1 cellular context compared by ENCODE assay signal in genomic region chr17:68600881-68601564, GRCh38.
A peak's percentile ranks its signal among the peaks of the same experiment; 100 is the strongest.
TF ChIP-seq lines count a peak whose summit lies in the region.

TSS of gene FAM20A (minus strand) at chr17:68601367. CDS start at chr17:68600666, 701 bp downstream.

TF ChIP-seq in HepG2, 621 proteins besides CTCF, POLR2A, EP300 and RAD21 (continued from another document and continues in another):
- TF ChIP-seq HOMEZ (CRISPR knock-in tag; IDR thresholded peaks at IDR 0.05; ENCODE audit: low read depth) (peak; percentile 41; the same call in 1 of the 2 replicates), SAP130 (CRISPR knock-in tag; IDR thresholded peaks at IDR 0.05; ENCODE audit: low read depth) (peak; percentile 75), BHLHE40 (IDR thresholded peaks at IDR 0.05; ENCODE audit: low read length) (0 out of 2 replicates have a peak, but pooled peaks have one; percentile 37), ZSCAN30 (CRISPR knock-in tag; IDR thresholded peaks at IDR 0.05) (no peak), SNAPC4 (CRISPR knock-in tag; IDR thresholded peaks at IDR 0.05) (no peak), MAFK (conservative IDR thresholded peaks at IDR 0.05 in 1 of 2, IDR thresholded peaks at IDR 0.05 in 1 of 2; ENCODE audit: low read length in 2 of 2) (no peak), THRA (CRISPR knock-in tag; IDR thresholded peaks at IDR 0.05; ENCODE audit: borderline replicate concordance) (peak; percentile 54; the same call in 1 of the 2 replicates), IKZF1 (IDR thresholded peaks at IDR 0.05) (no peak), TEAD2 (CRISPR knock-in tag; IDR thresholded peaks at IDR 0.05) (no peak), ZNF547 (CRISPR knock-in tag; IDR thresholded peaks at IDR 0.05) (no peak), ZBTB26 (CRISPR knock-in tag; IDR thresholded peaks at IDR 0.05; ENCODE audit: borderline replicate concordance) (peak; percentile 74), CERS6 (CRISPR knock-in tag; IDR thresholded peaks at IDR 0.05) (no peak), ZBTB7A (CRISPR knock-in tag; IDR thresholded peaks at IDR 0.05) (0 out of 2 replicates have a peak, but pooled peaks have one; percentile 66), HMG20A (CRISPR knock-in tag; IDR thresholded peaks at IDR 0.05; ENCODE audit: borderline replicate concordance) (0 out of 2 replicates have a peak, but pooled peaks have one; percentile 36), ZEB1 (IDR thresholded peaks at IDR 0.05; ENCODE audit: insufficient replicate concordance, low read depth) (no peak), JUN (CRISPR knock-in tag; IDR thresholded peaks at IDR 0.05) (no peak), PHF20 (CRISPR knock-in tag; IDR thresholded peaks at IDR 0.05) (peak; percentile 52; the same call in 1 of the 2 replicates), NR2F6 (IDR thresholded peaks at IDR 0.05) (no peak), NR2F6 (CRISPR knock-in tag; IDR thresholded peaks at IDR 0.05) (peak; percentile 49), ISL2 (CRISPR knock-in tag; IDR thresholded peaks at IDR 0.05) (peak; percentile 29; the same call in 1 of the 2 replicates), ZNF775 (CRISPR knock-in tag; IDR thresholded peaks at IDR 0.05; ENCODE audit: borderline replicate concordance) (no peak), MXD3 (CRISPR knock-in tag; IDR thresholded peaks at IDR 0.05) (peak; percentile 64; the same call in 1 of the 2 replicates), ZNF784 (CRISPR knock-in tag; IDR thresholded peaks at IDR 0.05; ENCODE audit: borderline replicate concordance) (no peak), NR2C2 (CRISPR knock-in tag; IDR thresholded peaks at IDR 0.05; ENCODE audit: borderline replicate concordance) (no peak), ZNF235 (CRISPR knock-in tag; IDR thresholded peaks at IDR 0.05; ENCODE audit: borderline replicate concordance) (peak; percentile 56; the same call in 1 of the 2 replicates), TIGD3 (CRISPR knock-in tag; IDR thresholded peaks at IDR 0.05; ENCODE audit: borderline replicate concordance) (no peak), ZNF570 (CRISPR knock-in tag; IDR thresholded peaks at IDR 0.05; ENCODE audit: borderline replicate concordance) (no peak), PATZ1 (CRISPR knock-in tag; IDR thresholded peaks at IDR 0.05) (peak; percentile 81), DNMT1 (CRISPR knock-in tag; IDR thresholded peaks at IDR 0.05) (0 out of 2 replicates have a peak, but pooled peaks have one; percentile 65), PTBP1 (IDR thresholded peaks at IDR 0.05; ENCODE audit: low read depth, low read length, poor library complexity, severe bottlenecking) (no peak), FOSL2 (CRISPR knock-in tag; IDR thresholded peaks at IDR 0.05) (peak; percentile 41), ZNF841 (CRISPR knock-in tag; IDR thresholded peaks at IDR 0.05; ENCODE audit: borderline replicate concordance) (no peak), ZNF232 (CRISPR knock-in tag; IDR thresholded peaks at IDR 0.05; ENCODE audit: borderline replicate concordance) (0 out of 2 replicates have a peak, but pooled peaks have one; percentile 36), ATF6 (CRISPR knock-in tag; conservative IDR thresholded peaks at IDR 0.05) (no peak), ZNF788 (CRISPR knock-in tag; IDR thresholded peaks at IDR 0.05; ENCODE audit: borderline replicate concordance) (peak; percentile 80; the same call in 1 of the 2 replicates), SNRNP70 (IDR thresholded peaks at IDR 0.05; ENCODE audit: low read depth, low read length) (no peak), ZNF740 (CRISPR knock-in tag; IDR thresholded peaks at IDR 0.05) (peak; percentile 92), MXD1 (CRISPR knock-in tag; IDR thresholded peaks at IDR 0.05) (no peak), NR3C1 (CRISPR knock-in tag; IDR thresholded peaks at IDR 0.05) (no peak), CSRNP1 (CRISPR knock-in tag; IDR thresholded peaks at IDR 0.05) (no peak)
